In the genomic region with DNA sequence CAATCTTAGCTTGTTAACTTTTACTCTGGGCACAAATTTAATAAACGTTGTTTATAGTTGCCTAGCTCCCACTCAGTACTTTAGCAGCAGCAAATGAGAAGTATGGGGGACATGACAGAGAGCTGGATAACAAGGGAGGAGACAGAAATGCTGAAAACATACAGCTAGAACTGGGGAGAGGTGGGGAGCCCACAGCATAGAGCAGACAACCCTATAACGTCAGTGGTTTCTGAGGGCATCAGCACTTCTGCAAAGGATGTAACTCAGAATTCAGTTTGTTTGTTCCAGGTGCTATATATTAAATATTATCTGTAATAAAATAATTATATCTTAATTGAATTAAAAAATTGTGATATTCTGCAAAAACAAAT, we compare ENCODE assay signal across 23 cellular contexts.
"Had no signal": no experiment of that assay in that cellular context is flagged by ENCODE, and none has a peak within 500 bp of the region (broad histone marks: within the 10 kb centered on the region; RNA-seq: fewer than 3 reads in every experiment).

No MANE protein-coding gene starts in this region.

- ATAC-seq: effector memory CD8-positive, alpha-beta T cell; esophagus mucosa; gastrocnemius medialis; heart right ventricle; left cardiac atrium; left lung; left ventricle myocardium superior; lower lobe of right lung; mucosa of descending colon had no signal

- H3K4me3 ChIP-seq: colonic mucosa, esophagus squamous epithelium, gastrocnemius medialis, heart right ventricle, left lung, lower lobe of right lung, mucosa of descending colon had no signal

- H3K4me1 ChIP-seq: colonic mucosa, esophagus squamous epithelium, gastrocnemius medialis, heart right ventricle, left lung, lower lobe of right lung had no signal

- H3K9me3 ChIP-seq: colonic mucosa, esophagus squamous epithelium, gastrocnemius medialis, heart right ventricle, left lung, lower lobe of right lung, mucosa of descending colon had no signal

- H3K36me3 ChIP-seq: colonic mucosa, esophagus squamous epithelium, gastrocnemius medialis, heart right ventricle, left lung, lower lobe of right lung had no signal

- H3K27ac ChIP-seq: colonic mucosa, epithelial cell of prostate, esophagus squamous epithelium, gastrocnemius medialis, heart right ventricle, left lung, lower lobe of right lung had no signal

- H3K27me3 ChIP-seq: colonic mucosa, gastrocnemius medialis, heart right ventricle, left lung had no signal

- DNase-seq: colonic mucosa; cortex of kidney; effector CD8-positive, alpha-beta T cell; effector memory CD8-positive, alpha-beta T cell; endodermal cell; erythroblast; esophagus squamous epithelium; foreskin fibroblast; foreskin melanocyte; gastrocnemius medialis; glutamatergic neuron; head of caudate nucleus; heart right ventricle; hippocampal formation; left cardiac atrium; left lung; left ventricle myocardium superior; lower lobe of right lung; mesenchymal stem cell; mucosa of descending colon; naive B cell had no signal
